19 cellular contexts compared by ENCODE assay signal in the genomic region with DNA sequence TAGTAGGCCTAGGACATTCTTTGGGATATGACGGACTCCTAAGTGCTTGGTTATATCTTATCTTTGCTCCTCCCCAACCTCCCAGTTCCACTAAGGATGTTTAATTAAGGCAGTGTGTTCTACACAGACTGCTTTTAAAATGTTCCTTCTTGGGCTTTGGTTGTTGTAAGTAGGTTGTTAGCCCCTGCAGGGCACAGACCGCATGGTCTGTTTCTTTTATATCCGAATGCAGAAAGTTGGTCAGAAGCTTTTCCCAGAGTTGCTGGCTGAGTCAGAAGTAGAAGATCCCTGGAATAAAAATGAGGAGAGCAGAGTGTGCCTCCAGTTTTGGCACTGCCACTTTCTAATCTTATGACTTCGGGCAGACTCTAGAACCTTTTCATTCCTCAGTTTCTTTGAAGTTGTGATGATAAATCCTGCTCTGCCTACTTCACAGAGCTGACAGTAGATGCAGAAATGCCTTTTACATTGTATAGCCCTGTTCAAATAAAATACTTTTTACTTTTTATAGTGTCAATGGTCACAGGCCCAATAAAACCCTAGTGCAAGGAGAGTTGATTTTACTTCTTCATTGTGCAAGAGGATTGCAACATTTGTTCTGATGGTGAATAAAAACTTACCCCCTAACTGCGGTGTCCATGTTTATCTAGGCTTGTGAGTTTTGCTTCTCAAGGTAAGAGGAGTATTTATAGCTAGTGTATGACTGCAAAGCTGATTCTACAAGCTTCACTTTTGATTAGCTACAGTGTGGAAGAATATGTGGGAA. TPM values are rescaled to one million over a fixed set of nuclear protein-coding genes. Genes with fewer than 3 reads are reported as not detected.
DNase-seq lines count a peak whose midpoint lies in the region; ATAC-seq, FAIRE-seq and TF ChIP-seq lines count a peak whose summit lies in the region.
"Had no signal": no experiment of that assay in that cellular context is flagged by ENCODE, and none has a peak within 500 bp of the region (broad histone marks: within the 10 kb centered on the region; RNA-seq: fewer than 3 reads in every experiment).

No MANE protein-coding gene starts in this region.

- peak overlapping the region in 1 of 59 donors; percentile 27 for H3K4me3 ChIP-seq in dorsolateral prefrontal cortex
- no peak overlapping the region for H3K4me3 ChIP-seq in endodermal cell (ENCODE audit: low read length)
- H3K4me3 ChIP-seq: upper lobe of left lung had no signal

- intact Hi-C loops in dorsolateral prefrontal cortex (cut with DNase I) = no loop called here

- TF ChIP-seq POLR2A in GM12891 (IDR thresholded peaks at IDR 0.05; ENCODE audit: low read depth, low read length) = no peak

- TF ChIP-seq CTCF in VCaP (conservative IDR thresholded peaks at IDR 0.05) = no peak
- TF ChIP-seq CTCF in dorsolateral prefrontal cortex (IDR thresholded peaks at IDR 0.05 in 54 of 56, conservative IDR thresholded peaks at IDR 0.05 in 2 of 56; ENCODE audit: low read depth in 1 of 56, partially characterized antibody in 56 of 56) = no peak
- no peak for TF ChIP-seq CTCF in endodermal cell (conservative IDR thresholded peaks at IDR 0.05)

- no peaks in the 10 kb centered on the region for H3K27me3 Mint-ChIP-seq in endodermal cell (ENCODE audit: insufficient read depth)

- peaks cover 29% of the 10 kb centered on the region for H3K4me1 Mint-ChIP-seq in endodermal cell
- H3K4me1 Mint-ChIP-seq: CD14-positive monocyte, mesothelial cell of epicardium had no signal

- no peak overlapping the region for H3K27ac Mint-ChIP-seq in endodermal cell
- H3K27ac Mint-ChIP-seq: CD14-positive monocyte; mesothelial cell of epicardium; stimulated activated naive CD8-positive, alpha-beta T cell treated with anti-CD3 and anti-CD28 coated beads, Interleukin-15, Interleukin-2, amounts not matched to agents 100 ng/mL and 50 ng/mL, for 24 hours had no signal

- H3K9me3 ChIP-seq in endodermal cell (ENCODE audit: control insufficient read depth, low read length) = no peaks in the 10 kb centered on the region
- H3K9me3 ChIP-seq: upper lobe of left lung had no signal

- no peaks in the 10 kb centered on the region for H3K9me3 Mint-ChIP-seq in endodermal cell
- H3K9me3 Mint-ChIP-seq: mesothelial cell of epicardium; stimulated activated naive CD8-positive, alpha-beta T cell treated with anti-CD3 and anti-CD28 coated beads, Interleukin-15, Interleukin-2, amounts not matched to agents 100 ng/mL and 50 ng/mL, for 24 hours had no signal

- DNase-seq in Ammon's horn (ENCODE audit: low spot score) = peak; percentile 64
- peak in 2 of 10 donors; percentile 44 to 59 for DNase-seq in dorsolateral prefrontal cortex
- DNase-seq in occipital lobe (lab: John Stamatoyannopoulos, UW) = peak; percentile 39
- no peak for DNase-seq in GM12891 (ENCODE audit: insufficient read length, low spot score)
- no peak for DNase-seq in COR-L47 (lab: John Stamatoyannopoulos, UW)
- no peak for DNase-seq in endodermal cell
- DNase-seq: activated naive CD4-positive, alpha-beta T cell treated with anti-CD3 and anti-CD28 coated beads, Interleukin-2, amount 50 U/mL, for 16 hours; cerebellar nuclear complex; DMS153; NCI-H226; stimulated activated CD4-positive, alpha-beta T cell treated with anti-CD3 and anti-CD28 coated beads, Interleukin-2, amount 100 ng/mL, for 24 hours; upper lobe of left lung had no signal

- peaks cover 14% of the 10 kb centered on the region for H3K4me1 ChIP-seq in endodermal cell (ENCODE audit: control insufficient read depth, insufficient read depth, low read length)
- H3K4me1 ChIP-seq: upper lobe of left lung had no signal

- H3K4me3 Mint-ChIP-seq in endodermal cell = no peak overlapping the region
- H3K4me3 Mint-ChIP-seq: CD14-positive monocyte; mesothelial cell of epicardium; stimulated activated naive CD8-positive, alpha-beta T cell treated with anti-CD3 and anti-CD28 coated beads, Interleukin-15, Interleukin-2, amounts not matched to agents 100 ng/mL and 50 ng/mL, for 24 hours had no signal

- WGBS in endodermal cell (ENCODE audit: insufficient coverage in 1 of 2, insufficient read length in 1 of 2), 2 experiments = 85 to 100% methylated on average over 3 to 5 of the region's 5 CpGs

- no peak overlapping the region for H3K9ac ChIP-seq in endodermal cell (ENCODE audit: extremely low read depth, low read length, poor library complexity, severe bottlenecking)

- FAIRE-seq in GM12891 (lab: Jason Lieb, UNC) = no peak
- FAIRE-seq: endometrium, keratinocyte had no signal

- ATAC-seq in GM21786 (IDR thresholded peaks at IDR 0.05; ENCODE audit: unreplicated experiment) = no peak

- H3K36me3 ChIP-seq in endodermal cell (ENCODE audit: control insufficient read depth, insufficient read depth, low read length) = peaks cover 14% of the 10 kb centered on the region
- H3K36me3 ChIP-seq: upper lobe of left lung had no signal

- H3K27ac ChIP-seq in VCaP = peak overlapping the region; percentile 38
- H3K27ac ChIP-seq in dorsolateral prefrontal cortex = peak overlapping the region in 52 of 59 donors; percentile 3 to 87 (median 74)
- no peak overlapping the region for H3K27ac ChIP-seq in endodermal cell (ENCODE audit: low read depth, low read length)
- H3K27ac ChIP-seq: upper lobe of left lung had no signal

- H3K27me3 ChIP-seq in dorsolateral prefrontal cortex (no peaks in the 10 kb centered on the region), endodermal cell (ENCODE audit: control insufficient read depth, insufficient read depth, low read length, poor library complexity, severe bottlenecking) (no peaks in the 10 kb centered on the region)
- H3K27me3 ChIP-seq: upper lobe of left lung had no signal

- peaks cover 2% of the 10 kb centered on the region for H3K36me3 Mint-ChIP-seq in endodermal cell (ENCODE audit: low read depth)
- H3K36me3 Mint-ChIP-seq: CD14-positive monocyte, mesothelial cell of epicardium had no signal

TF ChIP-seq in GM12891, 5 proteins besides CTCF, POLR2A, EP300 and RAD21:
- TF ChIP-seq POU2F2 (IDR thresholded peaks at IDR 0.05; ENCODE audit: low read depth, low read length) = no peak
- no peak for TF ChIP-seq POLR2AphosphoS5 (IDR thresholded peaks at IDR 0.05; ENCODE audit: low read depth, low read length)
- TF ChIP-seq PAX5 (IDR thresholded peaks at IDR 0.05; ENCODE audit: insufficient read depth, low read length, severe bottlenecking) = no peak
- no peak for TF ChIP-seq SPI1 (IDR thresholded peaks at IDR 0.05; ENCODE audit: low read depth, low read length)
- no peak for TF ChIP-seq TAF1 (IDR thresholded peaks at IDR 0.05; ENCODE audit: low read depth, low read length)

RNA-seq across cellular contexts. Expression of gene FMN2, which starts 18.4 kb away (rescaled TPM):
- 100 to 1,000 TPM in 119 of 120 experiments, 10 to 100 TPM in 1; 79.2 to 266 (median 177) TPM for total RNA-seq in dorsolateral prefrontal cortex
- 61.1 TPM for total RNA-seq in occipital lobe
- polyA plus RNA-seq in GM12891 (2012; ENCODE audit: low read depth, missing spikeins) = not detected
- 10 to 100 TPM; 26.9 to 27.2 TPM for total RNA-seq in endodermal cell
- 15.9 TPM for polyA plus RNA-seq in endodermal cell (2013, experiment 1 of 2)
- polyA plus RNA-seq in endodermal cell (2013, experiment 2 of 2) = 17.4 TPM
- polyA plus RNA-seq: CD14-positive monocyte, keratinocyte had no signal

Comparison
In these comparisons a context has a peak if more than half of its experiments do, and no peak if none do; other contexts are left out.
1. DNase-seq: peak in Ammon's horn (single experiment) and occipital lobe (single experiment); none in GM12891 (single experiment), COR-L47 (single experiment) and endodermal cell (single experiment).